In genomic region chr10:110426294-110427153, GRCh38 we compare ENCODE assay signal across 8 cellular contexts.
DNase-seq lines count a peak whose midpoint lies in the region; ATAC-seq and TF ChIP-seq lines count a peak whose summit lies in the region.

No MANE protein-coding gene starts in this region.

- peak; percentile 19 for DNase-seq in stimulated activated CD4-positive, alpha-beta T cell treated with anti-CD3 and anti-CD28 coated beads, Interleukin-15, amount 100 ng/mL, for 24 hours
- DNase-seq in stimulated activated CD4-positive, alpha-beta T cell treated with anti-CD3 and anti-CD28 coated beads, Interleukin-1b, Interleukin-23, amount 100 ng/mL, for 48 hours = no peak
- DNase-seq in kidney glomerular epithelial cell (lab: John Stamatoyannopoulos, UW) (peak; percentile 91), GM13977 (ENCODE audit: low spot score) (no peak)

- ATAC-seq in activated T-helper 17 cell treated with anti-CD3 and anti-CD28 coated beads, Interleukin-2, amount 50 U/mL, for 72 hours (replicated peaks) = peak; percentile 32
- no peak for ATAC-seq in HG03469 (IDR thresholded peaks at IDR 0.05; ENCODE audit: unreplicated experiment)
- ATAC-seq in HG02970 (IDR thresholded peaks at IDR 0.05; ENCODE audit: low FRiP score, unreplicated experiment) = no peak
- no peak for ATAC-seq in GM21367 (IDR thresholded peaks at IDR 0.05; ENCODE audit: unreplicated experiment)

- H3K27ac Mint-ChIP-seq in activated T-helper 17 cell treated with anti-CD3 and anti-CD28 coated beads, Interleukin-2, amount 50 U/mL, for 72 hours = peak overlapping the region; percentile 97

- H3K4me1 Mint-ChIP-seq in activated T-helper 17 cell treated with anti-CD3 and anti-CD28 coated beads, Interleukin-2, amount 50 U/mL, for 72 hours = peaks cover 31% of the 10 kb centered on the region

- no peaks in the 10 kb centered on the region for H3K9me3 Mint-ChIP-seq in activated T-helper 17 cell treated with anti-CD3 and anti-CD28 coated beads, Interleukin-2, amount 50 U/mL, for 72 hours

- no peaks in the 10 kb centered on the region for H3K27me3 Mint-ChIP-seq in activated T-helper 17 cell treated with anti-CD3 and anti-CD28 coated beads, Interleukin-2, amount 50 U/mL, for 72 hours

- in situ Hi-C loops in GM13977 (cut with MboI; ENCODE audit: low pct_unique_long_range_greater_than_20kb, low sequenced_read_pairs, unreplicated experiment) = no loop called here

- no peak for TF ChIP-seq CTCF in GM13977 (IDR thresholded peaks at IDR 0.05; ENCODE audit: extremely low read depth, insufficient read depth, missing control alignments)

- peak overlapping the region; percentile 73 for H3K4me3 Mint-ChIP-seq in activated T-helper 17 cell treated with anti-CD3 and anti-CD28 coated beads, Interleukin-2, amount 50 U/mL, for 72 hours

- peaks cover 7% of the 10 kb centered on the region for H3K36me3 Mint-ChIP-seq in activated T-helper 17 cell treated with anti-CD3 and anti-CD28 coated beads, Interleukin-2, amount 50 U/mL, for 72 hours (ENCODE audit: low read depth)

Comparison
In these comparisons a context has a peak if more than half of its experiments do, and no peak if none do; other contexts are left out.
1. DNase-seq: peak in stimulated activated CD4-positive, alpha-beta T cell treated with anti-CD3 and anti-CD28 coated beads, Interleukin-15, amount 100 ng/mL, for 24 hours (single experiment) and kidney glomerular epithelial cell (single experiment); none in stimulated activated CD4-positive, alpha-beta T cell treated with anti-CD3 and anti-CD28 coated beads, Interleukin-1b, Interleukin-23, amount 100 ng/mL, for 48 hours (single experiment) and GM13977 (single experiment).